In the genomic region with DNA sequence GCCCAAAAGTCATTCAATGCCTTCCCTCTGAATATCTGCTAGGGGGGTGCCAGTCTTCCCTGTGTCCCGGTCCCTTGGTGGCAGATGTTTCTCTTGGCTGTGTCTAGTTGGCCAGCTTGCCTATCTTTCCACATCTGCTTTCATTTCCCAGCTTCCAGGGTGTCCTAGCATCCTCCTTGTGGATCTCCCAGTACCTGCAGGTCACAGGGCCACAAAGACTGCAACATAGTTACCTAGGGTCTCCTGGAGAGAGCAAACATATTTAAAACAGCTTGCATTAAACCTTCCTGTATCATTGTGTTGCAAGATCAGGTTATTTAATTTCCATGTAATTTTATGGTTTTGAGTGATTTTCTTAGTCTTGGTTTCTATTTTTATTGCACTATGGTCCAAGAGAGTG, we compare ENCODE assay signal across 29 cellular contexts.
"Had no signal": no experiment of that assay in that cellular context is flagged by ENCODE, and none has a peak within 500 bp of the region (broad histone marks: within the 10 kb centered on the region; RNA-seq: fewer than 3 reads in every experiment).

No MANE protein-coding gene starts in this region.

- H3K9me3 ChIP-seq: body of pancreas had no signal

- H3K4me3 Mint-ChIP-seq: activated CD4-positive, alpha-beta memory T cell treated with anti-CD3 and anti-CD28 coated beads for 36 hours; activated CD4-positive, alpha-beta T cell treated with anti-CD3 and anti-CD28 coated beads for 36 hours; activated CD4-positive, alpha-beta T cell treated with anti-CD3 and anti-CD28 coated beads, Interleukin-2, amount 10 ng/mL, durations not matched to agents 24 days and 14 days; activated CD8-positive, alpha-beta memory T cell treated with anti-CD3 and anti-CD28 coated beads, Interleukin-2, amount 10 ng/mL, durations not matched to agents 7 days and 5 days; activated CD8-positive, alpha-beta T cell treated with anti-CD3 and anti-CD28 coated beads, Interleukin-2, amount 10 ng/mL, durations not matched to agents 7 days and 5 days; activated naive CD4-positive, alpha-beta T cell treated with anti-CD3 and anti-CD28 coated beads for 36 hours; activated naive CD4-positive, alpha-beta T cell treated with anti-CD3 and anti-CD28 coated beads, Interleukin-2, amount 50 U/mL, for 24 hours; activated naive CD8-positive, alpha-beta T cell treated with anti-CD3 and anti-CD28 coated beads for 36 hours; activated naive CD8-positive, alpha-beta T cell treated with anti-CD3 and anti-CD28 coated beads, Interleukin-2, amount 50 U/mL, for 24 hours; activated T-helper 1 cell treated with anti-CD3 and anti-CD28 coated beads, Interleukin-12 subunit alpha, Interleukin-12 subunit beta, Interleukin-2, Interleukin-4 antibody, amounts not matched to agents 30 ng/mL and 10 ng/mL and 1 ng/mL, durations not matched to agents 14 hours and 24 hours and 36 hours; T-helper 17 cell; T-helper 2 cell treated with Interferon-gamma antibody and Interleukin-4, amounts not matched to agents 5 μg/mL and 100 μg/mL, for 36 hours had no signal

- H3K4me3 ChIP-seq: adrenal gland, body of pancreas had no signal

- H3K36me3 ChIP-seq: adrenal gland, WERI-Rb-1 had no signal

- H3K36me3 Mint-ChIP-seq: activated CD4-positive, alpha-beta memory T cell treated with anti-CD3 and anti-CD28 coated beads for 36 hours; activated CD8-positive, alpha-beta memory T cell treated with anti-CD3 and anti-CD28 coated beads, Interleukin-2, amount 10 ng/mL, durations not matched to agents 7 days and 5 days; activated naive CD4-positive, alpha-beta T cell treated with anti-CD3 and anti-CD28 coated beads, Interleukin-2, amount 50 U/mL, for 24 hours; activated naive CD8-positive, alpha-beta T cell treated with anti-CD3 and anti-CD28 coated beads for 36 hours had no signal

- H3K27me3 Mint-ChIP-seq: activated CD4-positive, alpha-beta memory T cell treated with anti-CD3 and anti-CD28 coated beads for 36 hours; activated CD4-positive, alpha-beta T cell treated with anti-CD3 and anti-CD28 coated beads for 36 hours; activated CD4-positive, alpha-beta T cell treated with anti-CD3 and anti-CD28 coated beads, Interleukin-2, amount 10 ng/mL, durations not matched to agents 24 days and 14 days; activated CD8-positive, alpha-beta memory T cell treated with anti-CD3 and anti-CD28 coated beads, Interleukin-2, amount 10 ng/mL, durations not matched to agents 7 days and 5 days; activated naive CD4-positive, alpha-beta T cell treated with anti-CD3 and anti-CD28 coated beads, Interleukin-2, amount 50 U/mL, for 24 hours; activated naive CD8-positive, alpha-beta T cell treated with anti-CD3 and anti-CD28 coated beads for 36 hours; activated naive CD8-positive, alpha-beta T cell treated with anti-CD3 and anti-CD28 coated beads, Interleukin-2, amount 50 U/mL, for 24 hours; T-helper 17 cell had no signal

- H3K4me1 ChIP-seq: adrenal gland, body of pancreas had no signal

- H3K27ac Mint-ChIP-seq: activated CD4-positive, alpha-beta memory T cell treated with anti-CD3 and anti-CD28 coated beads for 36 hours; activated CD4-positive, alpha-beta T cell treated with anti-CD3 and anti-CD28 coated beads for 36 hours; activated CD4-positive, alpha-beta T cell treated with anti-CD3 and anti-CD28 coated beads, Interleukin-2, amount 10 ng/mL, durations not matched to agents 24 days and 14 days; activated CD8-positive, alpha-beta memory T cell treated with anti-CD3 and anti-CD28 coated beads, Interleukin-2, amount 10 ng/mL, durations not matched to agents 7 days and 5 days; activated CD8-positive, alpha-beta T cell treated with anti-CD3 and anti-CD28 coated beads, Interleukin-2, amount 10 ng/mL, durations not matched to agents 7 days and 5 days; activated naive CD4-positive, alpha-beta T cell treated with anti-CD3 and anti-CD28 coated beads for 36 hours; activated naive CD4-positive, alpha-beta T cell treated with anti-CD3 and anti-CD28 coated beads, Interleukin-2, amount 50 U/mL, for 24 hours; activated naive CD8-positive, alpha-beta T cell treated with anti-CD3 and anti-CD28 coated beads for 36 hours; activated naive CD8-positive, alpha-beta T cell treated with anti-CD3 and anti-CD28 coated beads, Interleukin-2, amount 50 U/mL, for 24 hours; activated T-helper 1 cell treated with anti-CD3 and anti-CD28 coated beads, Interleukin-12 subunit alpha, Interleukin-12 subunit beta, Interleukin-2, Interleukin-4 antibody, amounts not matched to agents 30 ng/mL and 10 ng/mL and 1 ng/mL, durations not matched to agents 14 hours and 24 hours and 36 hours; activated T-helper 2 cell treated with anti-CD3 and anti-CD28 coated beads, Interferon-gamma antibody, Interleukin-2, Interleukin-4, amounts not matched to agents 10 μg/mL and 5 μg/mL and 100 μg/mL, durations not matched to agents 14 hours and 24 hours and 36 hours; T-helper 17 cell; T-helper 2 cell treated with Interferon-gamma antibody and Interleukin-4, amounts not matched to agents 5 μg/mL and 100 μg/mL, for 36 hours had no signal

- H3K9me3 Mint-ChIP-seq: activated CD4-positive, alpha-beta T cell treated with anti-CD3 and anti-CD28 coated beads, Interleukin-2, amount 10 ng/mL, durations not matched to agents 24 days and 14 days; activated naive CD4-positive, alpha-beta T cell treated with anti-CD3 and anti-CD28 coated beads, Interleukin-2, amount 50 U/mL, for 24 hours; activated naive CD8-positive, alpha-beta T cell treated with anti-CD3 and anti-CD28 coated beads for 36 hours had no signal

- DNase-seq: activated CD4-positive, alpha-beta memory T cell treated with anti-CD3 and anti-CD28 coated beads for 36 hours; activated CD4-positive, alpha-beta T cell treated with anti-CD3 and anti-CD28 coated beads for 36 hours; activated CD4-positive, alpha-beta T cell treated with anti-CD3 and anti-CD28 coated beads, Interleukin-2, amount 10 ng/mL, durations not matched to agents 24 days and 14 days; activated CD4-positive, CD25-positive, alpha-beta regulatory T cell; activated CD4-positive, CD25-positive, alpha-beta regulatory T cell treated with anti-CD3 and anti-CD28 coated beads, Interleukin-2, amount 50 U/mL, for 72 hours; activated CD8-positive, alpha-beta memory T cell treated with anti-CD3 and anti-CD28 coated beads, Interleukin-2, amount 10 ng/mL, durations not matched to agents 7 days and 5 days; activated CD8-positive, alpha-beta memory T cell treated with anti-CD3 and anti-CD28 coated beads, Interleukin-2, amount 50 U/mL, for 4 hours; activated CD8-positive, alpha-beta T cell treated with anti-CD3 and anti-CD28 coated beads, Interleukin-2, amount 10 ng/mL, durations not matched to agents 7 days and 5 days; activated effector memory CD4-positive, alpha-beta T cell treated with anti-CD3 and anti-CD28 coated beads, Interleukin-2, amount 50 U/mL, for 16 hours; activated naive CD4-positive, alpha-beta T cell treated with anti-CD3 and anti-CD28 coated beads for 36 hours; activated naive CD8-positive, alpha-beta T cell treated with anti-CD3 and anti-CD28 coated beads for 36 hours; activated naive CD8-positive, alpha-beta T cell treated with anti-CD3 and anti-CD28 coated beads, Interleukin-2, amount 50 U/mL, for 24 hours; activated T-cell treated with anti-CD3 and anti-CD28 coated beads, Interleukin-2, amount 50 U/mL, for 1 hour; activated T-cell treated with anti-CD3 and anti-CD28 coated beads, Interleukin-2, amount 50 U/mL, for 48 hours; adrenal gland; amygdala; aorta; body of pancreas; cortex of kidney; effector CD8-positive, alpha-beta T cell; foreskin fibroblast; head of caudate nucleus; T-helper 17 cell; T1000; WERI-Rb-1 had no signal

- H3K27ac ChIP-seq: adrenal gland, body of pancreas, WERI-Rb-1 had no signal

- H3K27me3 ChIP-seq: adrenal gland, body of pancreas had no signal

- H3K4me1 Mint-ChIP-seq: activated CD4-positive, alpha-beta T cell treated with anti-CD3 and anti-CD28 coated beads for 36 hours; activated CD4-positive, alpha-beta T cell treated with anti-CD3 and anti-CD28 coated beads, Interleukin-2, amount 10 ng/mL, durations not matched to agents 24 days and 14 days; activated CD8-positive, alpha-beta memory T cell treated with anti-CD3 and anti-CD28 coated beads, Interleukin-2, amount 10 ng/mL, durations not matched to agents 7 days and 5 days; activated naive CD4-positive, alpha-beta T cell treated with anti-CD3 and anti-CD28 coated beads, Interleukin-2, amount 50 U/mL, for 24 hours; activated naive CD8-positive, alpha-beta T cell treated with anti-CD3 and anti-CD28 coated beads for 36 hours; activated naive CD8-positive, alpha-beta T cell treated with anti-CD3 and anti-CD28 coated beads, Interleukin-2, amount 50 U/mL, for 24 hours; T-helper 17 cell had no signal
